26 cellular contexts compared by ENCODE assay signal in the genomic region with DNA sequence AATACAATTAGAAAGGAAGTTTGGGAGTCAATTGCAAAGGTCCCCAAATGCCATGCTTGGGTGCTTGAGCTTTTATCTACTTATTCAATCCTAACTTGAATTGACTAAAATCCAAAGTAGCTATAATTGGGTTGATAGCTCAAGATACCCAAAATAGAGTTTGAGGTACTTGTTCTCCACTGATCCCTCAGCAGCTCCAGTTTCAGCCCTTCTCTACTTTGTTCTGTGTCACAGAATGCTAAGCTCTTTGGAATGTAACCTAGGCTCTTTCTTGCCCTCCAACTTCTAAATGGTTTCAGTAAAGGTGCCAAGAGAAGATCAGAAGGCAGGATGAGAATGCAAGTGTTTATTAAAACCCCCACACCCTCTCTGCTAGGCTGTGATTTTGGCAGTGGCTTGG.
"Had no signal": no experiment of that assay in that cellular context is flagged by ENCODE, and none has a peak within 500 bp of the region (broad histone marks: within the 10 kb centered on the region; RNA-seq: fewer than 3 reads in every experiment).

No MANE protein-coding gene starts in this region.

- H3K36me3 ChIP-seq: brain microvascular endothelial cell, SJSA1 had no signal

- DNase-seq: activated CD4-positive, alpha-beta T cell treated with anti-CD3 and anti-CD28 coated beads, Interleukin-2, amount 10 ng/mL, durations not matched to agents 24 days and 14 days; activated CD4-positive, alpha-beta T cell treated with anti-CD3 and anti-CD28 coated beads, Interleukin-2, amount 50 U/mL, for 4 hours; activated CD8-positive, alpha-beta T cell treated with anti-CD3 and anti-CD28 coated beads for 36 hours; activated effector memory CD4-positive, alpha-beta T cell treated with anti-CD3 and anti-CD28 coated beads, Interleukin-2, amount 50 U/mL, for 16 hours; activated naive CD4-positive, alpha-beta T cell; activated naive CD4-positive, alpha-beta T cell treated with anti-CD3 and anti-CD28 coated beads, Interleukin-2, amount 50 U/mL, for 16 hours; activated naive CD8-positive, alpha-beta T cell treated with anti-CD3 and anti-CD28 coated beads for 36 hours; activated T-cell treated with anti-CD3 and anti-CD28 coated beads, Interleukin-2, amount 50 U/mL, for 1 hour; activated T-cell treated with anti-CD3 and anti-CD28 coated beads, Interleukin-2, amount 50 U/mL, for 72 hours; amniotic stem cell; aorta; brain microvascular endothelial cell; central memory CD4-positive, alpha-beta T cell; NCI-H1105; NCI-H1417 treated with DMSO at 0.1 percent for 48 hours; NCI-H187 treated with DMSO at 0.1 percent for 48 hours; NCI-H2081 treated with DMSO at 0.1 percent for 48 hours; NCI-H345; NCI-H524 treated with DMSO at 0.1 percent for 48 hours; SHP77 treated with DMSO at 0.1 percent for 48 hours; SK-N-SH had no signal

- H3K27ac Mint-ChIP-seq: activated CD4-positive, alpha-beta T cell treated with anti-CD3 and anti-CD28 coated beads, Interleukin-2, amount 10 ng/mL, durations not matched to agents 24 days and 14 days; activated CD8-positive, alpha-beta T cell treated with anti-CD3 and anti-CD28 coated beads for 36 hours; activated naive CD8-positive, alpha-beta T cell treated with anti-CD3 and anti-CD28 coated beads for 36 hours; activated T-cell treated with anti-CD3 and anti-CD28 coated beads, Interleukin-2, amount 50 U/mL, for 72 hours; activated T-helper 17 cell treated with anti-CD3 and anti-CD28 coated beads, Interleukin-2, amount 50 U/mL, for 72 hours; T-helper 1 cell treated with Interleukin-12 subunit alpha and Interleukin-12 subunit beta and Interleukin-4 antibody, amounts not matched to agents 30 μg/mL and 1 μg/mL, for 36 hours; T-helper 2 cell treated with Interferon-gamma antibody and Interleukin-4, amounts not matched to agents 5 μg/mL and 100 μg/mL, for 36 hours had no signal

- H3K4me1 ChIP-seq: SJSA1 had no signal

- H3K27me3 Mint-ChIP-seq: activated CD4-positive, alpha-beta T cell treated with anti-CD3 and anti-CD28 coated beads, Interleukin-2, amount 10 ng/mL, durations not matched to agents 24 days and 14 days; activated CD8-positive, alpha-beta T cell treated with anti-CD3 and anti-CD28 coated beads for 36 hours; activated naive CD8-positive, alpha-beta T cell treated with anti-CD3 and anti-CD28 coated beads for 36 hours had no signal

- H3K9me3 ChIP-seq: SJSA1, SK-N-SH had no signal

- H3K4me3 Mint-ChIP-seq: activated CD4-positive, alpha-beta T cell treated with anti-CD3 and anti-CD28 coated beads, Interleukin-2, amount 10 ng/mL, durations not matched to agents 24 days and 14 days; activated CD8-positive, alpha-beta T cell treated with anti-CD3 and anti-CD28 coated beads for 36 hours; activated naive CD8-positive, alpha-beta T cell treated with anti-CD3 and anti-CD28 coated beads for 36 hours; activated T-cell treated with anti-CD3 and anti-CD28 coated beads, Interleukin-2, amount 50 U/mL, for 72 hours; activated T-helper 17 cell treated with anti-CD3 and anti-CD28 coated beads, Interleukin-2, amount 50 U/mL, for 72 hours; T-helper 1 cell treated with Interleukin-12 subunit alpha and Interleukin-12 subunit beta and Interleukin-4 antibody, amounts not matched to agents 30 μg/mL and 1 μg/mL, for 36 hours; T-helper 2 cell treated with Interferon-gamma antibody and Interleukin-4, amounts not matched to agents 5 μg/mL and 100 μg/mL, for 36 hours had no signal

- H3K27me3 ChIP-seq: brain microvascular endothelial cell, SJSA1 had no signal

- ATAC-seq: activated CD8-positive, alpha-beta T cell treated with anti-CD3 and anti-CD28 coated beads for 36 hours; activated T-cell treated with anti-CD3 and anti-CD28 coated beads, Interleukin-2, amount 50 U/mL, for 72 hours; activated T-helper 17 cell treated with anti-CD3 and anti-CD28 coated beads, Interleukin-2, amount 50 U/mL, for 72 hours; Panc1 had no signal

- H3K36me3 Mint-ChIP-seq: activated naive CD8-positive, alpha-beta T cell treated with anti-CD3 and anti-CD28 coated beads for 36 hours had no signal

- H3K4me3 ChIP-seq: SJSA1 had no signal

- H3K27ac ChIP-seq: brain microvascular endothelial cell, SJSA1 had no signal

- H3K4me1 Mint-ChIP-seq: activated CD4-positive, alpha-beta T cell treated with anti-CD3 and anti-CD28 coated beads, Interleukin-2, amount 10 ng/mL, durations not matched to agents 24 days and 14 days; activated naive CD8-positive, alpha-beta T cell treated with anti-CD3 and anti-CD28 coated beads for 36 hours; activated T-helper 17 cell treated with anti-CD3 and anti-CD28 coated beads, Interleukin-2, amount 50 U/mL, for 72 hours had no signal

- H3K9me3 Mint-ChIP-seq: activated CD4-positive, alpha-beta T cell treated with anti-CD3 and anti-CD28 coated beads, Interleukin-2, amount 10 ng/mL, durations not matched to agents 24 days and 14 days; activated CD8-positive, alpha-beta T cell treated with anti-CD3 and anti-CD28 coated beads for 36 hours; activated naive CD8-positive, alpha-beta T cell treated with anti-CD3 and anti-CD28 coated beads for 36 hours; T-helper 1 cell treated with Interleukin-12 subunit alpha and Interleukin-12 subunit beta and Interleukin-4 antibody, amounts not matched to agents 30 μg/mL and 1 μg/mL, for 36 hours; T-helper 2 cell treated with Interferon-gamma antibody and Interleukin-4, amounts not matched to agents 5 μg/mL and 100 μg/mL, for 36 hours had no signal
